1 cellular context compared by ENCODE assay signal in genomic region chr3:32684029-32684799, GRCh38.
TF ChIP-seq lines count a peak whose summit lies in the region.

No MANE protein-coding gene starts in this region.

TF ChIP-seq in H1, 55 proteins besides CTCF, POLR2A, EP300 and RAD21 (continued from another document):
- TF ChIP-seq ATF2 (IDR thresholded peaks at IDR 0.05; ENCODE audit: low read length) (no peak), RNF2 (IDR thresholded peaks at IDR 0.05; ENCODE audit: borderline replicate concordance, low read depth, low read length, missing control alignments, poor library complexity, severe bottlenecking) (no peak), SAP30 (IDR thresholded peaks at IDR 0.05; ENCODE audit: insufficient read depth, insufficient replicate concordance, low read length) (no peak), BRCA1 (IDR thresholded peaks at IDR 0.05; ENCODE audit: low read depth, low read length) (no peak), ASH2L (IDR thresholded peaks at IDR 0.05; ENCODE audit: low read length) (no peak), POLR2AphosphoS5 (IDR thresholded peaks at IDR 0.05; ENCODE audit: low read depth, low read length) (no peak), MAX (IDR thresholded peaks at IDR 0.05) (no peak), TAF1 (IDR thresholded peaks at IDR 0.05; ENCODE audit: low read depth, low read length) (no peak)
TF ChIP-seq in H1: peak in this region for 0.
